In the genomic region with DNA sequence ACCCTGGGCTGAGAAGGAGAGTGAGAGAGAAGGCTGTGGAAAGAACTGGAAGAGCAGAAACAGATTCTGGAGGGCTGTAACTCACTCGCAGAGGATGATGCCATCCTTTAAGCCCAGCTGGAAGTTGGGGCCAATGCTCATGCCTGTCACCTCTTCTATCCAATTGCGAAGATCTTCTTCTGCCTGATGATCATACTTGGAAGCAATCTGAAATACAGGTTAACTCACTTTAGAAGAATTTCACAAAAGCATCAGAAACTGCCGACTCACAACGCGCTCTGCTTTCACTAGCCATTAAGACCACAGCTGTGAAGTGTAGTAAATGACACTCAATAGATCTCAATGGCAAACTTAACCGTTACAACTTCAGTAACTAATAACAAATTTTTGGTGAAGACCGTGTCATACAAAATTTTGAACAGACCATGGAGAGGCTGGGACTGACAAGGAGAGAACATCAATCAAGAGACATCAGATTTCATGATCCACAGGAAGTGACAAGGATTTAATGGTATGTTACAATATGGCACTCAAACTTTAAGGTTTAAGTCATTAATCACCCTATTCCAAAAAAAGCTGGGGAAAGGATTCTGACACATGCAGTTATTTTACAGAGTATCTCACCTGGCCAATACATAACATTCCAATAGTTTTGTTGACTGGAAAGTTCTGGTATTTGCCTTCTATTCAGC, we compare ENCODE assay signal across 19 cellular contexts. TPM values are rescaled to one million over a fixed set of nuclear protein-coding genes. Genes with fewer than 3 reads are reported as not detected.
DNase-seq lines count a peak whose midpoint lies in the region; ATAC-seq and TF ChIP-seq lines count a peak whose summit lies in the region.
"Had no signal": no experiment of that assay in that cellular context is flagged by ENCODE, and none has a peak within 500 bp of the region (broad histone marks: within the 10 kb centered on the region; RNA-seq: fewer than 3 reads in every experiment).

No MANE protein-coding gene starts in this region.

- peaks cover 34% of the 10 kb centered on the region for H3K4me1 Mint-ChIP-seq in osteocyte (ENCODE audit: unreplicated experiment)

- POLR2A ChIA-PET in PC-9 (lab: Charles Lee; ENCODE audit: unreplicated experiment): no interaction called here

- no peaks in the 10 kb centered on the region for H3K27me3 Mint-ChIP-seq in osteocyte (ENCODE audit: unreplicated experiment)
- H3K27me3 Mint-ChIP-seq: activated T-cell treated with anti-CD3 and anti-CD28 coated beads, Interleukin-2, amount 50 U/mL, for 24 hours had no signal

- H3K79me2 ChIP-seq in PC-9 (ENCODE audit: low read depth): peaks cover 48% of the 10 kb centered on the region

- H2AFZ ChIP-seq in PC-9: no peak overlapping the region

- H3K4me1 ChIP-seq in PC-9 (replicated peaks; ENCODE audit: insufficient read depth) (peaks cover 16% of the 10 kb centered on the region; the same call in 1 of the 2 replicates), foreskin keratinocyte (peaks cover 16% of the 10 kb centered on the region)
- H3K4me1 ChIP-seq: prostate gland had no signal

- H3K9me3 Mint-ChIP-seq in osteocyte (ENCODE audit: unreplicated experiment): no peaks in the 10 kb centered on the region
- H3K9me3 Mint-ChIP-seq: activated T-cell treated with anti-CD3 and anti-CD28 coated beads, Interleukin-2, amount 50 U/mL, for 24 hours had no signal

- no TSS peak for BruUV-seq in PC-9 (replicated peaks; lab: Mats Ljungman, UMichigan)

- no peak overlapping the region for H3K4me3 ChIP-seq in PC-9
- H3K4me3 ChIP-seq: lung, prostate gland, tibial nerve had no signal

- peak overlapping the region; percentile 68 for H3K27ac Mint-ChIP-seq in osteocyte (ENCODE audit: unreplicated experiment)
- H3K27ac Mint-ChIP-seq: activated T-cell treated with anti-CD3 and anti-CD28 coated beads, Interleukin-2, amount 50 U/mL, for 24 hours had no signal

- no peaks in the 10 kb centered on the region; the same call in none of the 2 replicates for H4K20me1 ChIP-seq in PC-9 (ENCODE audit: insufficient read depth)

- no peak overlapping the region for H3K4me3 Mint-ChIP-seq in osteocyte (ENCODE audit: unreplicated experiment)
- H3K4me3 Mint-ChIP-seq: activated T-cell treated with anti-CD3 and anti-CD28 coated beads, Interleukin-2, amount 50 U/mL, for 24 hours had no signal

- H3F3A ChIP-seq in PC-9 (ENCODE audit: insufficient read depth, low read depth): peaks cover 34% of the 10 kb centered on the region

- H3K9me3 ChIP-seq in PC-9 (ENCODE audit: insufficient read depth, low read depth): no peaks in the 10 kb centered on the region
- H3K9me3 ChIP-seq: prostate gland, tibial nerve had no signal

- peaks cover 46% of the 10 kb centered on the region for H3K36me3 ChIP-seq in PC-9 (ENCODE audit: low read depth)
- H3K36me3 ChIP-seq: prostate gland had no signal

- H3K9me2 ChIP-seq in PC-9 (ENCODE audit: insufficient read depth): no peaks in the 10 kb centered on the region

- intact Hi-C loops in PC-9 (cut with micrococcal nuclease; ENCODE audit: unreplicated experiment): no loop called here

- peaks cover 41% of the 10 kb centered on the region for H3K36me3 Mint-ChIP-seq in osteocyte (ENCODE audit: unreplicated experiment)

- TF ChIP-seq CTCF in PC-9 (conservative IDR thresholded peaks at IDR 0.05) (no peak), foreskin keratinocyte (conservative IDR thresholded peaks at IDR 0.05) (no peak), osteocyte (IDR thresholded peaks at IDR 0.05) (no peak)

- peak; percentile 20 for DNase-seq in G401 (ENCODE audit: low spot score)
- DNase-seq in PC-9: peak in 1 of 2 experiments; percentile 46
- peak in 1 of 2 donors; percentile 76 for DNase-seq in foreskin keratinocyte
- DNase-seq in osteocyte (ENCODE audit: extremely low spot score, unreplicated experiment): no peak
- DNase-seq in NCI-H446 treated with DMSO at 0.1 percent for 48 hours (lab: John Stamatoyannopoulos, UW): no peak
- DNase-seq in globus pallidus (ENCODE audit: low spot score): no peak
- DNase-seq: activated CD4-positive, alpha-beta T cell treated with anti-CD3 and anti-CD28 coated beads, Interleukin-2, amount 50 U/mL, for 1 hour; activated T-cell treated with anti-CD3 and anti-CD28 coated beads, Interleukin-2, amount 50 U/mL, for 24 hours; DND-41; NCI-H187 treated with DMSO at 0.1 percent for 48 hours; Right ventricle myocardium superior; T-helper 9 cell had no signal

- H3K27ac ChIP-seq in PC-9 (peak overlapping the region; percentile 28; the same call in 1 of the 2 replicates), foreskin keratinocyte (no peak overlapping the region)
- H3K27ac ChIP-seq: KMS-11 had no signal

- CTCF ChIA-PET in PC-9 (lab: Charles Lee): no interaction called here

- peak; percentile 68 for ATAC-seq in foreskin keratinocyte
- no peak for ATAC-seq in HG02938 (IDR thresholded peaks at IDR 0.05; ENCODE audit: unreplicated experiment)
- ATAC-seq in HG03342 (IDR thresholded peaks at IDR 0.05; ENCODE audit: unreplicated experiment): no peak
- ATAC-seq: esophagus mucosa had no signal

- in situ Hi-C loops in G401 (cut with HindIII; ENCODE audit: low sequenced_read_pairs): no loop called here

- no peak overlapping the region for H3K4me2 ChIP-seq in PC-9
- H3K4me2 ChIP-seq: KMS-11 had no signal

- H3K27me3 ChIP-seq in PC-9 (ENCODE audit: insufficient read depth, low read depth): no peaks in the 10 kb centered on the region
- no peaks in the 10 kb centered on the region for H3K27me3 ChIP-seq in foreskin keratinocyte
- H3K27me3 ChIP-seq: tibial nerve had no signal

RNA-seq across cellular contexts. Expression of gene CNN3, which starts 23.4 kb away (rescaled TPM):
- total RNA-seq in G401 (2014; rRNA removed; shearing (Covaris generic)): 142 and 206 TPM in 2 replicates
- total RNA-seq in PC-9 (2021) (125 and 135 TPM in 2 replicates), foreskin keratinocyte (150 and 177 TPM in 2 replicates), osteocyte (223 and 238 TPM in 2 replicates)
- 83.5 and 103 TPM in 2 replicates for polyA plus RNA-seq in foreskin keratinocyte
